8 cellular contexts compared by ENCODE assay signal in genomic region chr16:87390641-87391323, GRCh38. TPM values are rescaled to one million over a fixed set of nuclear protein-coding genes. Genes with fewer than 3 reads are reported as not detected.
A peak's percentile ranks its signal among the peaks of the same experiment; 100 is the strongest.
DNase-seq lines count a peak whose midpoint lies in the region; ATAC-seq and TF ChIP-seq lines count a peak whose summit lies in the region.

No MANE protein-coding gene starts in this region.

- H2AK5ac ChIP-seq in H9 (ENCODE audit: insufficient read length, low read length), result no peak overlapping the region

- ATAC-seq in GM18870 (IDR thresholded peaks at IDR 0.05; ENCODE audit: unreplicated experiment) (no peak), foreskin keratinocyte (no peak)

- H3K4me3 Mint-ChIP-seq in H9, result peak overlapping the region; percentile 77 to 89
- peak overlapping the region; percentile 86 for H3K4me3 Mint-ChIP-seq in activated CD4-positive, alpha-beta memory T cell treated with anti-CD3 and anti-CD28 coated beads for 36 hours

- no peak overlapping the region for H3K9ac ChIP-seq in H9 (ENCODE audit: extremely low read depth, insufficient read length, low read length)

- peak overlapping the region; percentile 88; the same call in 1 of the 2 replicates for H3K4me3 ChIP-seq in iPS-18c (ENCODE audit: insufficient read depth, low read depth, low read length)
- H3K4me3 ChIP-seq in skin epidermis, result peak overlapping the region in 4 of 7 experiments; percentile 58 to 88 (median 75)

- H3K9me3 Mint-ChIP-seq in H9, result no peaks in the 10 kb centered on the region; a peak in 1 of 5 replicates
- no peaks in the 10 kb centered on the region for H3K9me3 Mint-ChIP-seq in activated CD4-positive, alpha-beta memory T cell treated with anti-CD3 and anti-CD28 coated beads for 36 hours

- no peak overlapping the region for H4K8ac ChIP-seq in H9 (replicated peaks; ENCODE audit: insufficient read length, low read depth, low read length)

- no peak overlapping the region for H4K5ac ChIP-seq in H9 (ENCODE audit: insufficient read length, low read depth, low read length)

- H3K4me2 ChIP-seq in H9 (ENCODE audit: insufficient read depth, insufficient read length, low read length), result peak overlapping the region; percentile 54

- H4K91ac ChIP-seq in H9 (ENCODE audit: insufficient read length, low read depth, low read length), result no peak overlapping the region

- no peaks in the 10 kb centered on the region for H4K20me1 ChIP-seq in H9 (ENCODE audit: control insufficient read depth, insufficient read depth, insufficient read length)

- H2BK5ac ChIP-seq in H9 (ENCODE audit: insufficient read length, low read length), result no peak overlapping the region

- H3K56ac ChIP-seq in H9 (ENCODE audit: insufficient read length, low read depth, low read length), result no peak overlapping the region

- peaks cover 2% of the 10 kb centered on the region; the same call in 1 of the 2 replicates for H3K27me3 Mint-ChIP-seq in H9 (ENCODE audit: low read depth)
- no peaks in the 10 kb centered on the region for H3K27me3 Mint-ChIP-seq in activated CD4-positive, alpha-beta memory T cell treated with anti-CD3 and anti-CD28 coated beads for 36 hours

- H2BK120ac ChIP-seq in H9 (ENCODE audit: low read depth, low read length, poor library complexity, severe bottlenecking), result no peak overlapping the region

- H3K27ac Mint-ChIP-seq in H9, result no peak overlapping the region
- peak overlapping the region; percentile 95 for H3K27ac Mint-ChIP-seq in activated CD4-positive, alpha-beta memory T cell treated with anti-CD3 and anti-CD28 coated beads for 36 hours

- H3K27ac ChIP-seq in H9 (ENCODE audit: insufficient read length, low read depth, low read length), result no peak overlapping the region
- H3K27ac ChIP-seq in skin epidermis, result peak overlapping the region in 17 of 21 experiments; percentile 90 to 99 (median 97)
- no peak overlapping the region for H3K27ac ChIP-seq in foreskin keratinocyte

- no peak overlapping the region for H2AFZ ChIP-seq in H9 (ENCODE audit: low read length)

- intact Hi-C loops in activated CD4-positive, alpha-beta memory T cell treated with anti-CD3 and anti-CD28 coated beads for 36 hours (cut with micrococcal nuclease), result loop anchor here (5.0 kb wide), 3 partner anchors 47 to 377 kb away; partner anchors contain the start of gene KLHDC4

- peaks cover 2% of the 10 kb centered on the region for H3K79me1 ChIP-seq in H9 (ENCODE audit: insufficient read depth, low read depth, low read length, poor library complexity, severe bottlenecking)

- no peak overlapping the region for H2BK20ac ChIP-seq in H9 (ENCODE audit: low read depth, low read length, poor library complexity, severe bottlenecking)

- H3K4me1 ChIP-seq in H9 (ENCODE audit: insufficient read depth, low read length), result peaks cover 4% of the 10 kb centered on the region; the same call in 1 of the 2 replicates
- H3K4me1 ChIP-seq in foreskin keratinocyte, result peaks cover 14% of the 10 kb centered on the region

- TF ChIP-seq CTCF in H9 (conservative IDR thresholded peaks at IDR 0.05) (no peak), foreskin keratinocyte (conservative IDR thresholded peaks at IDR 0.05) (no peak)

- no peaks in the 10 kb centered on the region for H3K27me3 ChIP-seq in H9 (ENCODE audit: insufficient read depth, low read length)
- H3K27me3 ChIP-seq in foreskin keratinocyte, result no peaks in the 10 kb centered on the region

- H3K14ac ChIP-seq in H9 (ENCODE audit: insufficient read depth, low read length), result no peak overlapping the region

- no peak overlapping the region for H3K23ac ChIP-seq in H9 (ENCODE audit: insufficient read length, low read depth, low read length)

- H3K4me1 Mint-ChIP-seq in H9, result peaks cover 34 to 42% of the 10 kb centered on the region in 2 experiments
- peaks cover 65% of the 10 kb centered on the region for H3K4me1 Mint-ChIP-seq in activated CD4-positive, alpha-beta memory T cell treated with anti-CD3 and anti-CD28 coated beads for 36 hours (ENCODE audit: low read depth)

- H3T11ph ChIP-seq in H9 (ENCODE audit: low read length), result no peak overlapping the region

- no CpG with 5 or more reads among the region's 24 CpGs for WGBS in H9 (ENCODE audit: extremely low coverage, insufficient read length, low lambda C conversion rate)

- POLR2A ChIA-PET in activated CD4-positive, alpha-beta memory T cell treated with anti-CD3 and anti-CD28 coated beads for 36 hours (lab: Charles Lee), result no interaction called here

- peaks cover 2% of the 10 kb centered on the region; the same call in 1 of the 2 replicates for H3K79me2 ChIP-seq in H9 (ENCODE audit: insufficient read depth, low read length)

- no peak overlapping the region for H3K4ac ChIP-seq in H9 (ENCODE audit: low read depth, low read length)

- H2BK12ac ChIP-seq in H9 (ENCODE audit: insufficient read length, low read depth, low read length), result no peak overlapping the region

- CTCF ChIA-PET in activated CD4-positive, alpha-beta memory T cell treated with anti-CD3 and anti-CD28 coated beads for 36 hours (lab: Charles Lee), result no interaction called here

- peaks cover 0 to 5% (median 0%) of the 10 kb centered on the region in 3 experiments; a peak in 3 of 7 replicates for H3K36me3 Mint-ChIP-seq in H9 (ENCODE audit: insufficient read depth in 1 of 3, low read depth in 3 of 3)
- peaks cover 11% of the 10 kb centered on the region for H3K36me3 Mint-ChIP-seq in activated CD4-positive, alpha-beta memory T cell treated with anti-CD3 and anti-CD28 coated beads for 36 hours

- no peak overlapping the region for H2BK15ac ChIP-seq in H9 (ENCODE audit: low read depth, low read length)

- no peak overlapping the region for H3K18ac ChIP-seq in H9 (ENCODE audit: insufficient read length, low read depth, low read length)

- no peak for DNase-seq in H9
- no peak for DNase-seq in activated CD4-positive, alpha-beta memory T cell treated with anti-CD3 and anti-CD28 coated beads for 36 hours
- DNase-seq in kidney glomerular epithelial cell (lab: John Stamatoyannopoulos, UW), result no peak
- DNase-seq in foreskin keratinocyte, result no peak
- no peak for DNase-seq in CD1c-positive myeloid dendritic cell (ENCODE audit: extremely low spot score)

- H3K9me3 ChIP-seq in H9 (ENCODE audit: control insufficient read depth, low read depth, low read length), result no peaks in the 10 kb centered on the region
- H3K9me3 ChIP-seq in iPS-18c (ENCODE audit: control insufficient read depth, insufficient read depth, low read length), result peaks cover 2% of the 10 kb centered on the region

- peaks cover 4% of the 10 kb centered on the region for H3K23me2 ChIP-seq in H9 (ENCODE audit: insufficient read length, low read depth, low read length, poor library complexity, severe bottlenecking)

RNA-seq across cellular contexts. Expression of gene MAP1LC3B, which starts 1.4 kb away (rescaled TPM):
- total RNA-seq in H9 (2021), result 47.1 and 52.2 TPM in 2 replicates
- 10 to 100 TPM; 69.3 to 72.5 TPM for total RNA-seq in activated CD4-positive, alpha-beta memory T cell treated with anti-CD3 and anti-CD28 coated beads for 36 hours
- total RNA-seq in foreskin keratinocyte, result 38.5 and 44.2 TPM in 2 replicates
- 47.0 and 51.8 TPM in 2 replicates for polyA plus RNA-seq in foreskin keratinocyte

RNA-seq across cellular contexts. Expression of gene FBXO31, which starts 7.2 kb away (rescaled TPM):
- total RNA-seq in H9 (2021) (24.2 and 26.6 TPM in 2 replicates), foreskin keratinocyte (17.5 and 18.1 TPM in 2 replicates)
- total RNA-seq in activated CD4-positive, alpha-beta memory T cell treated with anti-CD3 and anti-CD28 coated beads for 36 hours, result 10 to 100 TPM; 29.7 to 33.8 TPM
- 10.2 and 12.8 TPM in 2 replicates for polyA plus RNA-seq in foreskin keratinocyte

Comparison
In these comparisons a context has a peak if more than half of its experiments do, and no peak if none do; other contexts are left out.
1. H3K27ac ChIP-seq: peak in skin epidermis (17 of 21); none in H9 (single experiment) and foreskin keratinocyte (single experiment).